ENCODE assay signal across 22 cellular contexts in genomic region chr3:3605181-3605580, GRCh38.
DNase-seq lines count a peak whose midpoint lies in the region; ATAC-seq and TF ChIP-seq lines count a peak whose summit lies in the region.
"Had no signal": no experiment of that assay in that cellular context is flagged by ENCODE, and none has a peak within 500 bp of the region (broad histone marks: within the 10 kb centered on the region; RNA-seq: fewer than 3 reads in every experiment).

No MANE protein-coding gene starts in this region.

- H3K9me3 Mint-ChIP-seq in brain, result peaks cover 2 to 16% (median 5%) of the 10 kb centered on the region in 5 experiments
- no peaks in the 10 kb centered on the region for H3K9me3 Mint-ChIP-seq in neural progenitor cell

- in situ Hi-C loops in HAP-1 (cut with MboI; ENCODE audit: low sequenced_read_pairs), result no loop called here

- H2AFZ ChIP-seq in neural progenitor cell (replicated peaks), result no peak overlapping the region
- H2AFZ ChIP-seq: GM23338 had no signal

- H3K36me3 ChIP-seq in HAP-1 (replicated peaks) (no peaks in the 10 kb centered on the region), neural progenitor cell (no peaks in the 10 kb centered on the region), right lobe of liver (no peaks in the 10 kb centered on the region), breast epithelium (no peaks in the 10 kb centered on the region)
- H3K36me3 ChIP-seq: BE2C; BLaER1 treated with 17β-estradiol and CSF1 and Interleukin-3, amounts not matched to agents 10 nM and 100 nM had no signal

- DNase-seq in HAP-1 (ENCODE audit: low spot score in 2 of 2), result peak; percentile 6 to 7
- DNase-seq in neural progenitor cell (ENCODE audit: low spot score), result no peak
- DNase-seq in SIG-M5 (lab: John Stamatoyannopoulos, UW), result no peak
- DNase-seq in right lobe of liver, result no peak
- no peak for DNase-seq in breast epithelium (ENCODE audit: low spot score in 2 of 2)
- DNase-seq in NCI-H2196 treated with DMSO at 0.1 percent for 48 hours (lab: John Stamatoyannopoulos, UW; ENCODE audit: unreplicated experiment), result no peak
- DNase-seq: 8988T; ACHN; BE2C; CD4-positive, alpha-beta T cell; CD8-positive, alpha-beta memory T cell; DMS 273 treated with DMSO at 0.1 percent for 48 hours; DMS79; EL; GF-D8; H9; HFFc6 had no signal

- 79% methylated on average over 3 of the region's 3 CpGs for WGBS in right lobe of liver (ENCODE audit: insufficient coverage, low coverage, low lambda C conversion rate, missing lambda C conversion rate)

- peaks cover 28% of the 10 kb centered on the region for H3K4me1 Mint-ChIP-seq in brain
- H3K4me1 Mint-ChIP-seq in neural progenitor cell, result peaks cover 23% of the 10 kb centered on the region
- H3K4me1 Mint-ChIP-seq: CD14-positive monocyte; CD8-positive, alpha-beta memory T cell; GM23338 had no signal

- H3K9me3 ChIP-seq in HAP-1 (no peaks in the 10 kb centered on the region), neural progenitor cell (ENCODE audit: low read depth) (no peaks in the 10 kb centered on the region), right lobe of liver (no peaks in the 10 kb centered on the region), breast epithelium (no peaks in the 10 kb centered on the region)
- H3K9me3 ChIP-seq: A549, BE2C had no signal

- H3K4me3 Mint-ChIP-seq in brain, result peak overlapping the region in 3 of 5 experiments; percentile 8 to 60 (median 12)
- H3K4me3 Mint-ChIP-seq in neural progenitor cell, result no peak overlapping the region
- H3K4me3 Mint-ChIP-seq: CD14-positive monocyte; CD4-positive, alpha-beta T cell; CD8-positive, alpha-beta memory T cell; GM23338; H9; HFFc6 had no signal

- H3K27me3 ChIP-seq in HAP-1 (ENCODE audit: low read depth) (no peaks in the 10 kb centered on the region; the same call in 1 of the 2 replicates), neural progenitor cell (no peaks in the 10 kb centered on the region), right lobe of liver (no peaks in the 10 kb centered on the region), breast epithelium (no peaks in the 10 kb centered on the region)
- H3K27me3 ChIP-seq: BE2C; BLaER1 treated with 17β-estradiol and CSF1 and Interleukin-3, amounts not matched to agents 10 nM and 100 nM had no signal

- H3K79me2 ChIP-seq in neural progenitor cell (ENCODE audit: low read depth), result no peaks in the 10 kb centered on the region

- H3F3A ChIP-seq in neural progenitor cell (ENCODE audit: low read depth), result no peaks in the 10 kb centered on the region

- intact Hi-C loops in right lobe of liver (cut with DNase I) (no loop called here), breast epithelium (cut with DNase I; ENCODE audit: low total_unique reads) (no loop called here)

- no peak overlapping the region for H3K4me3 ChIP-seq in HAP-1
- H3K4me3 ChIP-seq in neural progenitor cell, result no peak overlapping the region
- no peak overlapping the region for H3K4me3 ChIP-seq in right lobe of liver
- H3K4me3 ChIP-seq in breast epithelium, result no peak overlapping the region
- H3K4me3 ChIP-seq: A549; BLaER1 treated with 17β-estradiol and CSF1 and Interleukin-3, amounts not matched to agents 10 nM and 100 nM; GM23338 had no signal

- no peak overlapping the region for H3K9ac ChIP-seq in neural progenitor cell
- H3K9ac ChIP-seq: BLaER1 treated with 17β-estradiol and CSF1 and Interleukin-3, amounts not matched to agents 10 nM and 100 nM had no signal

- peaks cover 3% of the 10 kb centered on the region for H3K27me3 Mint-ChIP-seq in brain
- H3K27me3 Mint-ChIP-seq in neural progenitor cell (ENCODE audit: insufficient read depth, low read depth), result no peaks in the 10 kb centered on the region
- H3K27me3 Mint-ChIP-seq: CD4-positive, alpha-beta T cell; CD8-positive, alpha-beta memory T cell had no signal

- H3K27ac Mint-ChIP-seq in brain, result peak overlapping the region in 4 of 5 experiments; percentile 31 to 76 (median 39)
- peak overlapping the region; percentile 12 for H3K27ac Mint-ChIP-seq in neural progenitor cell
- H3K27ac Mint-ChIP-seq: CD14-positive monocyte; CD4-positive, alpha-beta T cell; GM23338; HFFc6 had no signal

- TF ChIP-seq POLR2A in right lobe of liver (IDR thresholded peaks at IDR 0.05), result no peak
- TF ChIP-seq POLR2A in breast epithelium (IDR thresholded peaks at IDR 0.05), result no peak

- TF ChIP-seq CTCF in brain (conservative IDR thresholded peaks at IDR 0.05), result no peak
- TF ChIP-seq CTCF in neural progenitor cell (IDR thresholded peaks at IDR 0.05), result no peak
- no peak for TF ChIP-seq CTCF in right lobe of liver (IDR thresholded peaks at IDR 0.05)
- TF ChIP-seq CTCF in breast epithelium (IDR thresholded peaks at IDR 0.05), result no peak

- H3K4me1 ChIP-seq in HAP-1 (peaks cover 10% of the 10 kb centered on the region), neural progenitor cell (peaks cover 11% of the 10 kb centered on the region), right lobe of liver (no peaks in the 10 kb centered on the region), breast epithelium (no peaks in the 10 kb centered on the region)
- H3K4me1 ChIP-seq: A549, BE2C had no signal

- H3K27ac ChIP-seq in neural progenitor cell, result no peak overlapping the region
- no peak overlapping the region for H3K27ac ChIP-seq in right lobe of liver
- no peak overlapping the region for H3K27ac ChIP-seq in breast epithelium
- H3K27ac ChIP-seq: A549; BLaER1 treated with 17β-estradiol and CSF1 and Interleukin-3, amounts not matched to agents 10 nM and 100 nM had no signal

- no peak overlapping the region for H3K4me2 ChIP-seq in neural progenitor cell
- H3K4me2 ChIP-seq: A549; BLaER1 treated with 17β-estradiol and CSF1 and Interleukin-3, amounts not matched to agents 10 nM and 100 nM; GM23338 had no signal

- H4K20me1 ChIP-seq in neural progenitor cell (ENCODE audit: low read depth), result no peaks in the 10 kb centered on the region
- H4K20me1 ChIP-seq: BLaER1 treated with 17β-estradiol and CSF1 and Interleukin-3, amounts not matched to agents 10 nM and 100 nM had no signal

- H3K36me3 Mint-ChIP-seq in brain (no peaks in the 10 kb centered on the region), neural progenitor cell (no peaks in the 10 kb centered on the region)
- H3K36me3 Mint-ChIP-seq: CD14-positive monocyte; CD8-positive, alpha-beta memory T cell had no signal

- no peak for ATAC-seq in right lobe of liver
- ATAC-seq: A549 had no signal

Comparison
In these comparisons a context has a peak if more than half of its experiments do, and no peak if none do; other contexts are left out.
1. DNase-seq: peak in HAP-1 (2 of 2); none in neural progenitor cell (single experiment), SIG-M5 (single experiment), right lobe of liver (0 of 3), breast epithelium (0 of 2) and NCI-H2196 treated with DMSO at 0.1 percent for 48 hours (single experiment).